In genomic region chr17:37240381-37240780, GRCh38 we compare ENCODE assay signal across 18 cellular contexts.
"Had no signal": no experiment of that assay in that cellular context is flagged by ENCODE, and none has a peak within 500 bp of the region (broad histone marks: within the 10 kb centered on the region; RNA-seq: fewer than 3 reads in every experiment).

No MANE protein-coding gene starts in this region.

- ATAC-seq: effector memory CD8-positive, alpha-beta T cell; stimulated activated memory B cell treated with anti-CD40 and anti-IgM and Interleukin-4, amounts not matched to agents 10 μg/mL and 1 μg/mL and 100 μg/mL, for 72 hours had no signal

- FAIRE-seq: colon, islet of Langerhans had no signal

- H3K4me3 ChIP-seq: esophagus muscularis mucosa, gastrocnemius medialis, heart right ventricle, psoas muscle, sigmoid colon, skin epidermis, testis, tibial nerve, upper lobe of right lung had no signal

- H3K4me1 ChIP-seq: sigmoid colon, testis, tibial nerve, upper lobe of right lung had no signal

- H3K27me3 ChIP-seq: esophagus muscularis mucosa, gastrocnemius medialis, heart right ventricle, sigmoid colon, testis, tibial nerve, upper lobe of right lung had no signal

- H3K27ac ChIP-seq: epithelial cell of prostate, esophagus muscularis mucosa, heart right ventricle, psoas muscle, sigmoid colon, skin epidermis, testis, tibial nerve, upper lobe of right lung had no signal

- H3K9me3 ChIP-seq: esophagus muscularis mucosa, gastrocnemius medialis, heart right ventricle, psoas muscle, sigmoid colon, testis, tibial nerve, upper lobe of right lung had no signal

- DNase-seq: cerebellar nuclear complex; effector memory CD8-positive, alpha-beta T cell; gastrocnemius medialis; heart right ventricle; left ventricle myocardium superior; naive B cell; psoas muscle; sigmoid colon; stimulated activated CD4-positive, alpha-beta T cell treated with anti-CD3 and anti-CD28 coated beads, Interleukin-4, amount 100 ng/mL, for 24 hours; testis; upper lobe of right lung had no signal
